ENCODE assay signal across 17 cellular contexts in genomic region chr16:69814078-69814477, GRCh38. TPM values are rescaled to one million over a fixed set of nuclear protein-coding genes. Genes with fewer than 3 reads are reported as not detected.
A peak's percentile ranks its signal among the peaks of the same experiment; 100 is the strongest.
DNase-seq lines count a peak whose midpoint lies in the region; ATAC-seq, FAIRE-seq and TF ChIP-seq lines count a peak whose summit lies in the region.
"Had no signal": no experiment of that assay in that cellular context is flagged by ENCODE, and none has a peak within 500 bp of the region (broad histone marks: within the 10 kb centered on the region; RNA-seq: fewer than 3 reads in every experiment).

No MANE protein-coding gene starts in this region.

- H3K18ac ChIP-seq in H9 (ENCODE audit: insufficient read length, low read depth, low read length) = no peak overlapping the region

- no peaks in the 10 kb centered on the region for H3K27me3 Mint-ChIP-seq in H9 (ENCODE audit: low read depth)
- H3K27me3 Mint-ChIP-seq in MCF 10A (ENCODE audit: insufficient read depth, unreplicated experiment) = no peaks in the 10 kb centered on the region

- no peak overlapping the region for H2BK5ac ChIP-seq in H9 (ENCODE audit: insufficient read length, low read length)

- peaks cover 12 to 20% (median 17%) of the 10 kb centered on the region in 3 experiments; a peak in 6 of 7 replicates for H3K36me3 Mint-ChIP-seq in H9 (ENCODE audit: insufficient read depth in 1 of 3, low read depth in 3 of 3)
- peaks cover 37% of the 10 kb centered on the region for H3K36me3 Mint-ChIP-seq in MCF 10A (ENCODE audit: insufficient read depth, unreplicated experiment)

- H3K9me3 ChIP-seq in H9 (ENCODE audit: control insufficient read depth, low read depth, low read length) (no peaks in the 10 kb centered on the region), body of pancreas (no peaks in the 10 kb centered on the region), pancreas (no peaks in the 10 kb centered on the region), thyroid gland (no peaks in the 10 kb centered on the region)

- no peaks in the 10 kb centered on the region for H3K79me2 ChIP-seq in H9 (ENCODE audit: insufficient read depth, low read length)

- H4K91ac ChIP-seq in H9 (ENCODE audit: insufficient read length, low read depth, low read length) = no peak overlapping the region

- H2BK15ac ChIP-seq in H9 (ENCODE audit: low read depth, low read length) = no peak overlapping the region

- FAIRE-seq in pancreas (lab: Jason Lieb, UNC) = no peak
- FAIRE-seq: H1 had no signal

- POLR2A ChIA-PET in MCF 10A (lab: Yijun Ruan, JAX) = no interaction called here

- H3K4me3 ChIP-seq in body of pancreas (no peak overlapping the region), pancreas (no peak overlapping the region), thyroid gland (replicated peaks in 1 of 3) (no peak overlapping the region)

- intact Hi-C loops in body of pancreas (cut with DNase I) = no loop called here
- intact Hi-C loops in pancreas (cut with DNase I) = no loop called here
- intact Hi-C loops in thyroid gland (cut with DNase I) = no loop called here
- intact Hi-C loops in MCF 10A (cut with micrococcal nuclease) = no loop called here
- intact Hi-C loops in Right ventricle myocardium superior (cut with DNase I) = no loop called here

- H3K23ac ChIP-seq in H9 (ENCODE audit: insufficient read length, low read depth, low read length) = no peak overlapping the region

- no peak overlapping the region for H3T11ph ChIP-seq in H9 (ENCODE audit: low read length)

- no peaks in the 10 kb centered on the region for H4K20me1 ChIP-seq in H9 (ENCODE audit: control insufficient read depth, insufficient read depth, insufficient read length)

- BruUV-seq in MCF 10A (replicated peaks; lab: Mats Ljungman, UMichigan) = no TSS peak

- H3K23me2 ChIP-seq in H9 (ENCODE audit: insufficient read length, low read depth, low read length, poor library complexity, severe bottlenecking) = no peaks in the 10 kb centered on the region

- ATAC-seq in body of pancreas (peak; percentile 35), pancreas (peak; percentile 35 to 49 (median 40)), Right ventricle myocardium superior (ENCODE audit: poor library complexity) (no peak)
- ATAC-seq: CD8-positive, alpha-beta T cell had no signal

- no CpG with 5 or more reads among the region's 5 CpGs for WGBS in H9 (ENCODE audit: extremely low coverage, insufficient read length, low lambda C conversion rate)
- WGBS in body of pancreas, 2 donors = 39 to 47% methylated on average over 5 of the region's 5 CpGs
- WGBS in pancreas, 2 donors = 42 to 48% methylated on average over 5 of the region's 5 CpGs
- 76 to 85% methylated on average over 5 of the region's 5 CpGs for WGBS in thyroid gland, 2 donors

- no peak for TF ChIP-seq CTCF in H9 (conservative IDR thresholded peaks at IDR 0.05)
- no peak for TF ChIP-seq CTCF in body of pancreas (IDR thresholded peaks at IDR 0.05)
- TF ChIP-seq CTCF in pancreas (IDR thresholded peaks at IDR 0.05) = no peak
- no peak for TF ChIP-seq CTCF in thyroid gland (IDR thresholded peaks at IDR 0.05)
- no peak for TF ChIP-seq CTCF in MCF 10A (IDR thresholded peaks at IDR 0.05; ENCODE audit: unreplicated experiment)

- H4K5ac ChIP-seq in H9 (ENCODE audit: insufficient read length, low read depth, low read length) = no peak overlapping the region

- TF ChIP-seq POLR2A in body of pancreas (IDR thresholded peaks at IDR 0.05) = no peak
- no peak for TF ChIP-seq POLR2A in thyroid gland (IDR thresholded peaks at IDR 0.05)

- H3K27ac Mint-ChIP-seq in H9 (peak overlapping the region in 2 of 3 experiments; percentile 36 to 49; a peak in 2 of 7 replicates), MCF 10A (ENCODE audit: low read depth, unreplicated experiment) (no peak overlapping the region)
- H3K27ac Mint-ChIP-seq: CD14-positive monocyte; CD8-positive, alpha-beta T cell; HFFc6 had no signal

- H3K36me3 ChIP-seq in body of pancreas (replicated peaks in 1 of 2; ENCODE audit: insufficient read depth in 1 of 2, low read depth in 2 of 2) = no peaks in the 10 kb centered on the region
- H3K36me3 ChIP-seq in pancreas = no peaks in the 10 kb centered on the region
- H3K36me3 ChIP-seq in thyroid gland = no peaks in the 10 kb centered on the region

- H3K4me1 Mint-ChIP-seq in H9 (peaks cover 8 to 9% of the 10 kb centered on the region in 2 experiments), MCF 10A (ENCODE audit: insufficient read depth, unreplicated experiment) (no peaks in the 10 kb centered on the region)
- H3K4me1 Mint-ChIP-seq: CD14-positive monocyte had no signal

- no peak overlapping the region for H3K56ac ChIP-seq in H9 (ENCODE audit: insufficient read length, low read depth, low read length)

- H3K79me1 ChIP-seq in H9 (ENCODE audit: insufficient read depth, low read depth, low read length, poor library complexity, severe bottlenecking) = no peaks in the 10 kb centered on the region

- no peak overlapping the region for H2BK120ac ChIP-seq in H9 (ENCODE audit: low read depth, low read length, poor library complexity, severe bottlenecking)

- peaks cover 0 to 2% of the 10 kb centered on the region in 2 experiments; a peak in 2 of 5 replicates for H3K9me3 Mint-ChIP-seq in H9
- no peaks in the 10 kb centered on the region for H3K9me3 Mint-ChIP-seq in MCF 10A (ENCODE audit: unreplicated experiment)
- H3K9me3 Mint-ChIP-seq: CD8-positive, alpha-beta T cell; HFFc6 had no signal

- H4K8ac ChIP-seq in H9 (replicated peaks; ENCODE audit: insufficient read length, low read depth, low read length) = no peak overlapping the region

- H3K27me3 ChIP-seq in H9 (ENCODE audit: insufficient read depth, low read length) (no peaks in the 10 kb centered on the region), body of pancreas (no peaks in the 10 kb centered on the region), pancreas (no peaks in the 10 kb centered on the region), thyroid gland (no peaks in the 10 kb centered on the region)

- no peak overlapping the region for H3K4ac ChIP-seq in H9 (ENCODE audit: low read depth, low read length)

- H2AK5ac ChIP-seq in H9 (ENCODE audit: insufficient read length, low read length) = no peak overlapping the region

- H3K4me1 ChIP-seq in H9 (ENCODE audit: insufficient read depth, low read length) (peaks cover 2% of the 10 kb centered on the region; the same call in 1 of the 2 replicates), body of pancreas (peaks cover 51% of the 10 kb centered on the region), pancreas (peaks cover 9 to 23% (median 21%) of the 10 kb centered on the region in 3 donors), thyroid gland (peaks cover 12 to 22% of the 10 kb centered on the region in 2 donors)

- H3K14ac ChIP-seq in H9 (ENCODE audit: insufficient read depth, low read length) = no peak overlapping the region

- H3K27ac ChIP-seq in H9 (ENCODE audit: insufficient read length, low read depth, low read length) (no peak overlapping the region), body of pancreas (peak overlapping the region; percentile 76 to 92 (median 80)), pancreas (peak overlapping the region; percentile 46 to 92 (median 76)), thyroid gland (peak overlapping the region; percentile 44 to 89 (median 49))
- H3K27ac ChIP-seq: HL-60, KMS-11 had no signal

- DNase-seq in H9 (no peak), body of pancreas (peak in 2 of 4 donors; percentile 21 to 48), pancreas (peak in 1 of 6 donors; percentile 25), thyroid gland (no peak), MCF 10A (ENCODE audit: unreplicated experiment) (no peak), DMS153 treated with DMSO at 0.1 percent for 48 hours (lab: John Stamatoyannopoulos, UW; ENCODE audit: unreplicated experiment) (no peak), NCI-H146 treated with DMSO at 0.1 percent for 48 hours (lab: John Stamatoyannopoulos, UW; ENCODE audit: unreplicated experiment) (no peak), Right ventricle myocardium superior (no peak)
- DNase-seq: CD8-positive, alpha-beta T cell; COR-L47; DMS53; HCEC 1CT; HFFc6 had no signal

- no peak overlapping the region for H2AFZ ChIP-seq in H9 (ENCODE audit: low read length)

- no peak overlapping the region for H3K9ac ChIP-seq in H9 (ENCODE audit: extremely low read depth, insufficient read length, low read length)
- H3K9ac ChIP-seq: KMS-11 had no signal

- CTCF ChIA-PET in MCF 10A (lab: Yijun Ruan, JAX) = interaction anchor here (1.2 to 2.3 kb wide), 3 partner anchors 17 to 117 kb away, joined by 4 to 14 read pairs (median 6); no protein-coding TSS in a partner anchor

- H2BK12ac ChIP-seq in H9 (ENCODE audit: insufficient read length, low read depth, low read length) = no peak overlapping the region

- no peak overlapping the region for H3K4me3 Mint-ChIP-seq in H9
- H3K4me3 Mint-ChIP-seq in MCF 10A (ENCODE audit: unreplicated experiment) = no peak overlapping the region
- H3K4me3 Mint-ChIP-seq: CD14-positive monocyte; CD8-positive, alpha-beta T cell; HFFc6 had no signal

- no peak overlapping the region for H3K4me2 ChIP-seq in H9 (ENCODE audit: insufficient read depth, insufficient read length, low read length)
- H3K4me2 ChIP-seq: KMS-11 had no signal

- no peak overlapping the region for H2BK20ac ChIP-seq in H9 (ENCODE audit: low read depth, low read length, poor library complexity, severe bottlenecking)

RNA-seq across cellular contexts. Expression of gene WWP2, which starts 51.9 kb away (rescaled TPM):
- 37.7 and 40.2 TPM in 2 replicates for total RNA-seq in H9 (2021)
- total RNA-seq in body of pancreas = 10 to 100 TPM; 34.8 to 78.8 TPM
- 10 to 100 TPM; 33.9 to 50.4 (median 35.4) TPM for total RNA-seq in pancreas
- 10 to 100 TPM; 27.4 to 35.5 TPM for polyA plus RNA-seq in pancreas
- 10 to 100 TPM; 35.9 to 72.1 (median 47.7) TPM for total RNA-seq in thyroid gland
- total RNA-seq in MCF 10A (2022) = 29.3 and 30.4 TPM in 2 replicates
- total RNA-seq in Right ventricle myocardium superior = 21.7 TPM

RNA-seq across cellular contexts. Expression of gene NOB1, which starts 59.4 kb away (rescaled TPM):
- total RNA-seq in H9 (2021) = 98.7 and 101 TPM in 2 replicates
- total RNA-seq in body of pancreas = 10 to 100 TPM; 28.0 to 69.0 TPM
- 100 to 1,000 TPM in 2 of 6 donors, 10 to 100 TPM in 4; 34.8 to 123 (median 64.7) TPM for total RNA-seq in pancreas
- 10 to 100 TPM; 33.4 to 35.8 TPM for polyA plus RNA-seq in pancreas
- 10 to 100 TPM; 37.4 to 51.2 (median 43.1) TPM for total RNA-seq in thyroid gland
- total RNA-seq in MCF 10A (2022) = 73.3 and 110 TPM in 2 replicates
- total RNA-seq in Right ventricle myocardium superior = 15.6 TPM
